Comparison of ENCODE assay signal across 8 cellular contexts in genomic region chrX:53072418-53073114, GRCh38. TPM values are rescaled to one million over a fixed set of nuclear protein-coding genes. Genes with fewer than 3 reads are reported as not detected.
DNase-seq lines count a peak whose midpoint lies in the region; ATAC-seq and TF ChIP-seq lines count a peak whose summit lies in the region.

No MANE protein-coding gene starts in this region.

- H3K36me3 ChIP-seq in Caco-2 (ENCODE audit: control insufficient read depth, insufficient read depth, low read length) (no peaks in the 10 kb centered on the region), brain microvascular endothelial cell (replicated peaks) (no peaks in the 10 kb centered on the region)

- TF ChIP-seq CTCF in Caco-2 (IDR thresholded peaks at IDR 0.05; ENCODE audit: insufficient read depth in 1 of 2, low read depth in 1 of 2, low read length in 1 of 2, severe bottlenecking in 1 of 2, unreplicated experiment in 1 of 2) (no peak), nephron progenitor cell (IDR thresholded peaks at IDR 0.05) (no peak), GM10266 (IDR thresholded peaks at IDR 0.05; ENCODE audit: control insufficient read depth, insufficient read depth, low read depth, missing control alignments) (no peak), brain microvascular endothelial cell (IDR thresholded peaks at IDR 0.05; ENCODE audit: low read depth, low read length, missing control alignments) (no peak)

- no peak for DNase-seq in Caco-2
- no peak for DNase-seq in nephron progenitor cell
- no peak for DNase-seq in mucosa of gallbladder (ENCODE audit: low spot score)
- DNase-seq in GM10266 (ENCODE audit: extremely low spot score) = no peak
- no peak for DNase-seq in brain microvascular endothelial cell

- H3K27ac ChIP-seq in angular gyrus (ENCODE audit: low read depth, low read length) = peak overlapping the region; percentile 82
- H3K27ac ChIP-seq in brain microvascular endothelial cell = no peak overlapping the region

- H3K27me3 ChIP-seq in Caco-2 (replicated peaks; ENCODE audit: control insufficient read depth, insufficient read depth, low read length) (no peaks in the 10 kb centered on the region), brain microvascular endothelial cell (replicated peaks) (no peaks in the 10 kb centered on the region)

- H3K4me3 Mint-ChIP-seq in Caco-2 (ENCODE audit: unreplicated experiment) (peak overlapping the region; percentile 82), nephron progenitor cell (peak overlapping the region; percentile 81)

- H3K4me3 ChIP-seq in Caco-2 (ENCODE audit: low read depth, low read length) (no peak overlapping the region; the same call in 1 of the 2 replicates), brain microvascular endothelial cell (ENCODE audit: low read depth, low read length) (no peak overlapping the region)

- in situ Hi-C loops in brain microvascular endothelial cell (cut with HindIII; ENCODE audit: low pct_ligation_motif_present, low sequenced_read_pairs) = no loop called here

- H3K27me3 Mint-ChIP-seq in Caco-2 (ENCODE audit: insufficient read depth, unreplicated experiment) = no peaks in the 10 kb centered on the region
- peaks cover 3% of the 10 kb centered on the region for H3K27me3 Mint-ChIP-seq in nephron progenitor cell (ENCODE audit: low read depth, poor library complexity)

- no TSS peak for BruUV-seq in Caco-2 (replicated peaks; lab: Mats Ljungman, UMichigan)

- no peak overlapping the region for H3K27ac Mint-ChIP-seq in Caco-2 (ENCODE audit: unreplicated experiment)
- no peak overlapping the region for H3K27ac Mint-ChIP-seq in nephron progenitor cell

- no peaks in the 10 kb centered on the region for H3K4me1 ChIP-seq in Caco-2

- no peaks in the 10 kb centered on the region for H3K9me3 Mint-ChIP-seq in Caco-2 (ENCODE audit: unreplicated experiment)
- peaks cover 53% of the 10 kb centered on the region for H3K9me3 Mint-ChIP-seq in nephron progenitor cell

- peaks cover 8% of the 10 kb centered on the region for H3K4me1 Mint-ChIP-seq in Caco-2 (ENCODE audit: low read depth, unreplicated experiment)
- peaks cover 19% of the 10 kb centered on the region for H3K4me1 Mint-ChIP-seq in nephron progenitor cell

- intact Hi-C loops in Caco-2 (cut with micrococcal nuclease; ENCODE audit: unreplicated experiment) = no loop called here

- peak; percentile 38 for ATAC-seq in HG03460 (IDR thresholded peaks at IDR 0.05; ENCODE audit: unreplicated experiment)
- no peak for ATAC-seq in HG02870 (IDR thresholded peaks at IDR 0.05; ENCODE audit: unreplicated experiment)

- CTCF ChIA-PET in Caco-2 (lab: Charles Lee) = no interaction called here

- H3K36me3 Mint-ChIP-seq in Caco-2 (ENCODE audit: insufficient read depth, unreplicated experiment) (no peaks in the 10 kb centered on the region), nephron progenitor cell (ENCODE audit: low read depth) (peaks cover 8% of the 10 kb centered on the region)

- POLR2A ChIA-PET in Caco-2 (lab: Charles Lee) = interaction anchor here (0.6 to 1.2 kb wide), 3 partner anchors 9 to 611 kb away, joined by 3 to 10 read pairs (median 7); partner anchors contain the start of gene TSPYL2

- no peaks in the 10 kb centered on the region for H3K9me3 ChIP-seq in Caco-2

RNA-seq across cellular contexts. Expression of gene TSPYL2, which starts 9.6 kb away (rescaled TPM):
- total RNA-seq in Caco-2 (2022) (30.9 and 33.4 TPM in 2 replicates), mucosa of gallbladder (34.8 TPM)

RNA-seq across cellular contexts. Expression of gene KANTR, which starts 21.4 kb away (rescaled TPM):
- 13.2 and 15.0 TPM in 2 replicates for total RNA-seq in Caco-2 (2022)
- total RNA-seq in mucosa of gallbladder = 10.3 TPM

RNA-seq across cellular contexts. Expression of gene GPR173, which starts 24.0 kb away (rescaled TPM):
- 0.18 and 0.26 TPM in 2 replicates for total RNA-seq in Caco-2 (2022)
- 1.4 TPM for total RNA-seq in mucosa of gallbladder
